11 cellular contexts compared by ENCODE assay signal in genomic region chr1:221801773-221802516, GRCh38.
DNase-seq lines count a peak whose midpoint lies in the region; ATAC-seq and TF ChIP-seq lines count a peak whose summit lies in the region.
"Had no signal": no experiment of that assay in that cellular context is flagged by ENCODE, and none has a peak within 500 bp of the region (broad histone marks: within the 10 kb centered on the region; RNA-seq: fewer than 3 reads in every experiment).

No MANE protein-coding gene starts in this region.

- no peaks in the 10 kb centered on the region for H3K9me2 ChIP-seq in hepatocyte (replicated peaks; ENCODE audit: insufficient read depth)

- no peak for TF ChIP-seq POLR2A in testis (IDR thresholded peaks at IDR 0.05)

- no peaks in the 10 kb centered on the region for H3K9me3 ChIP-seq in HEK293 (ENCODE audit: control insufficient read depth, insufficient read depth, low read depth, low read length)
- no peaks in the 10 kb centered on the region for H3K9me3 ChIP-seq in hepatocyte (ENCODE audit: low read depth)
- H3K9me3 ChIP-seq in testis: no peaks in the 10 kb centered on the region

- H3K4me2 ChIP-seq in hepatocyte: no peak overlapping the region

- 17% methylated on average over 1 of the region's 1 CpG for WGBS in hepatocyte (ENCODE audit: low lambda C conversion rate, missing lambda C conversion rate)
- WGBS in testis, 2 donors: 73 to 82% methylated on average over 1 of the region's 1 CpG

- H3K79me2 ChIP-seq in hepatocyte: no peaks in the 10 kb centered on the region

- intact Hi-C loops in testis (cut with DNase I; ENCODE audit: low total_unique reads): no loop called here

- no peak overlapping the region for H2AFZ ChIP-seq in hepatocyte

- peaks cover 12% of the 10 kb centered on the region for H3K9me3 Mint-ChIP-seq in activated T-helper 17 cell treated with anti-CD3 and anti-CD28 coated beads, Interleukin-2, amount 50 U/mL, for 72 hours
- peaks cover 6 to 10% of the 10 kb centered on the region in 2 donors for H3K9me3 Mint-ChIP-seq in stimulated activated naive B cell treated with anti-CD40 and anti-IgM and Interleukin-4, amounts not matched to agents 10 μg/mL and 1 μg/mL and 100 μg/mL, for 72 hours

- POLR2A ChIA-PET in HEK293 (lab: Yijun Ruan, JAX): no interaction called here

- peak overlapping the region; percentile 27 for H3K27ac Mint-ChIP-seq in activated T-helper 17 cell treated with anti-CD3 and anti-CD28 coated beads, Interleukin-2, amount 50 U/mL, for 72 hours
- H3K27ac Mint-ChIP-seq in stimulated activated naive B cell treated with anti-CD40 and anti-IgM and Interleukin-4, amounts not matched to agents 10 μg/mL and 1 μg/mL and 100 μg/mL, for 72 hours: no peak overlapping the region

- no peak overlapping the region for H3K4me3 ChIP-seq in AG09309 (ENCODE audit: control insufficient read depth, low read depth, low read length)
- H3K4me3 ChIP-seq in HEK293 (ENCODE audit: low read depth, low read length): no peak overlapping the region
- H3K4me3 ChIP-seq in hepatocyte: no peak overlapping the region
- no peak overlapping the region for H3K4me3 ChIP-seq in testis

- DNase-seq in AG09309 (ENCODE audit: low read depth) (peak; percentile 16), hepatocyte (ENCODE audit: low spot score) (peak; percentile 13), testis (no peak), ecto neural progenitor cell (ENCODE audit: low spot score) (no peak)
- no peak for DNase-seq in stimulated activated naive B cell treated with anti-CD40 and anti-IgM and Interleukin-4, amounts not matched to agents 10 μg/mL and 1 μg/mL and 100 μg/mL, for 72 hours
- DNase-seq: activated gamma-delta T cell treated with Interleukin-2 at 50 U/mL for 16 hours; effector memory CD4-positive, alpha-beta T cell; NCI-H1417 treated with DMSO at 0.1 percent for 48 hours had no signal

- H3K4me3 Mint-ChIP-seq in activated T-helper 17 cell treated with anti-CD3 and anti-CD28 coated beads, Interleukin-2, amount 50 U/mL, for 72 hours: no peak overlapping the region
- H3K4me3 Mint-ChIP-seq in stimulated activated naive B cell treated with anti-CD40 and anti-IgM and Interleukin-4, amounts not matched to agents 10 μg/mL and 1 μg/mL and 100 μg/mL, for 72 hours: no peak overlapping the region

- H4K20me1 ChIP-seq in hepatocyte (ENCODE audit: insufficient read depth, poor library complexity, severe bottlenecking): no peaks in the 10 kb centered on the region

- H3K36me3 Mint-ChIP-seq in activated T-helper 17 cell treated with anti-CD3 and anti-CD28 coated beads, Interleukin-2, amount 50 U/mL, for 72 hours (ENCODE audit: low read depth): no peaks in the 10 kb centered on the region
- H3K36me3 Mint-ChIP-seq in stimulated activated naive B cell treated with anti-CD40 and anti-IgM and Interleukin-4, amounts not matched to agents 10 μg/mL and 1 μg/mL and 100 μg/mL, for 72 hours: peaks cover 2 to 4% of the 10 kb centered on the region in 2 donors

- no peak overlapping the region for H3K27ac ChIP-seq in HEK293 (ENCODE audit: extremely low read depth, low read depth, low read length)
- no peak overlapping the region for H3K27ac ChIP-seq in hepatocyte
- H3K27ac ChIP-seq in testis: no peak overlapping the region

- CTCF ChIA-PET in HEK293 (lab: Yijun Ruan, JAX): interaction anchor here (0.6 to 1.7 kb wide), 6 partner anchors 40 to 1322 kb away, joined by 3 to 8 read pairs (median 3); no protein-coding TSS in a partner anchor

- peaks cover 16% of the 10 kb centered on the region for H3K4me1 Mint-ChIP-seq in activated T-helper 17 cell treated with anti-CD3 and anti-CD28 coated beads, Interleukin-2, amount 50 U/mL, for 72 hours
- peaks cover 22 to 42% of the 10 kb centered on the region in 2 donors for H3K4me1 Mint-ChIP-seq in stimulated activated naive B cell treated with anti-CD40 and anti-IgM and Interleukin-4, amounts not matched to agents 10 μg/mL and 1 μg/mL and 100 μg/mL, for 72 hours

- no peaks in the 10 kb centered on the region for H3K27me3 ChIP-seq in hepatocyte
- H3K27me3 ChIP-seq in testis: no peaks in the 10 kb centered on the region

- no peaks in the 10 kb centered on the region for H3K27me3 Mint-ChIP-seq in activated T-helper 17 cell treated with anti-CD3 and anti-CD28 coated beads, Interleukin-2, amount 50 U/mL, for 72 hours
- H3K27me3 Mint-ChIP-seq in stimulated activated naive B cell treated with anti-CD40 and anti-IgM and Interleukin-4, amounts not matched to agents 10 μg/mL and 1 μg/mL and 100 μg/mL, for 72 hours: no peaks in the 10 kb centered on the region

- H3K36me3 ChIP-seq in HEK293 (ENCODE audit: control insufficient read depth in 2 of 2, insufficient read depth in 1 of 2, low read length in 2 of 2) (no peaks in the 10 kb centered on the region), hepatocyte (replicated peaks; ENCODE audit: insufficient read depth, low read depth) (no peaks in the 10 kb centered on the region), testis (ENCODE audit: low read depth, missing control alignments) (no peaks in the 10 kb centered on the region)

- H3K4me1 ChIP-seq in HEK293 (ENCODE audit: control insufficient read depth, insufficient read depth, low read length) (no peaks in the 10 kb centered on the region), hepatocyte (ENCODE audit: insufficient read depth) (no peaks in the 10 kb centered on the region), testis (no peaks in the 10 kb centered on the region)

- peak; percentile 80 for ATAC-seq in activated T-helper 17 cell treated with anti-CD3 and anti-CD28 coated beads, Interleukin-2, amount 50 U/mL, for 72 hours (replicated peaks)
- no peak for ATAC-seq in HG02852 (IDR thresholded peaks at IDR 0.05; ENCODE audit: unreplicated experiment)
- ATAC-seq in stimulated activated naive B cell treated with anti-CD40 and anti-IgM and Interleukin-4, amounts not matched to agents 10 μg/mL and 1 μg/mL and 100 μg/mL, for 72 hours (replicated peaks): no peak

- TF ChIP-seq CTCF in AG09309 (IDR thresholded peaks at IDR 0.05; ENCODE audit: control insufficient read depth, insufficient read depth, low read depth, low read length, missing control alignments): no peak
- no peak for TF ChIP-seq CTCF in HEK293 (tag by site-specific recombination; IDR thresholded peaks at IDR 0.05)
- no peak for TF ChIP-seq CTCF in hepatocyte (IDR thresholded peaks at IDR 0.05; ENCODE audit: poor library complexity)
- no peak for TF ChIP-seq CTCF in testis (IDR thresholded peaks at IDR 0.05)

TF ChIP-seq in HEK293, 187 proteins besides CTCF, POLR2A, EP300 and RAD21:
- no peak for TF ChIP-seq ZNF529 (tag by site-specific recombination; IDR thresholded peaks at IDR 0.05; ENCODE audit: insufficient replicate concordance)
- TF ChIP-seq SP7 (tag by site-specific recombination; IDR thresholded peaks at IDR 0.05): peak; percentile 73

Comparison
In these comparisons a context has a peak if more than half of its experiments do, and no peak if none do; other contexts are left out.
1. DNase-seq: peak in AG09309 (single experiment) and hepatocyte (single experiment); none in testis (single experiment), ecto neural progenitor cell (single experiment) and stimulated activated naive B cell treated with anti-CD40 and anti-IgM and Interleukin-4, amounts not matched to agents 10 μg/mL and 1 μg/mL and 100 μg/mL, for 72 hours (single experiment).